9 cellular contexts compared by ENCODE assay signal in the genomic region with DNA sequence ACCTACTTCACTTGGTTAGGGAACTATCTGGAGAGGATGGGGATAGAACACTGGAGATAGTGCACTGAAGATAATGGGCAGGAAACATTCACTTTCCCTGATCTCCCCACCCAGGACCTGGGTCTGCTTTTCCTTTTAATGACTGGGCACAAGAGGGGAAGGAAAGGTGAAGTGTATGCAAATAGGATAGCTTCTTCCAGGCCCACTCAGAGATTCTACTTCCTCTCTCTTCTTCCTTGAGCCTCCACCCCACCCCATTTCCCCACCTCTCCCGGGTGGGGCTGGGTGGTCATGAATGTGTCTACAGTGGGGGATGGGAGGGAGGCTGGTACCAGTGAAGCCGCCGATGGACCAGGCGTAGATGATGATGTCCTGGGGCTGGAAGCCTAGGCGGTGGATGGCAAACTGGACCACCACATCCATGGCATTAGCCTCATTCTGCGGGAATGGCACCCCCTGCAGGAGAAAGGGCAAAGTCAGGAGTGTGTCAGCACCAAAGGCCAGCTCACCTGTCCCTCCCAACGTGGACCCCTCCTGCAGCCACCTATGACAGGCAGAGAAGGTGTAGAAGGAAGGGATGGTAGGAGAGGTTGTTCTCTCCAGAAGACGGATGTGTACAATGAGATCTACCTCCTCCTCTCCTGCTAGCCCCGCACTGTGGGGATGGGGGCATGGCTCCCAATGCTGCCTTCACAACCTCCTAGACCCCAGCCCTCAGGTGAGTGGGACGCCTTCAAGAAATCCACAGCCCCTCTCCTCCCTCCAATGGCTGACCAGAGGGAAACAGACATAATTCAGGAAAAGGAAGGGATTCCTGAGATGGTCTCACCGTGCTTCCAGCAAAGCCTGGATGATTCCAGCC. TPM values are rescaled to one million over a fixed set of nuclear protein-coding genes. Genes with fewer than 3 reads are reported as not detected.
DNase-seq lines count a peak whose midpoint lies in the region; FAIRE-seq and TF ChIP-seq lines count a peak whose summit lies in the region.
"Had no signal": no experiment of that assay in that cellular context is flagged by ENCODE, and none has a peak within 500 bp of the region (broad histone marks: within the 10 kb centered on the region; RNA-seq: fewer than 3 reads in every experiment).

No MANE protein-coding gene starts in this region.

- H3K14ac ChIP-seq in H1 (ENCODE audit: insufficient read length): no peak overlapping the region

- CTCF ChIA-PET in H1 (lab: Charles Lee; ENCODE audit: partially characterized antibody): interaction anchor here (0.6 to 5.8 kb wide), 43 partner anchors 8 to 234 kb away, joined by 3 to 26 read pairs (median 4); a partner anchor contains a TSS

- WGBS in H1 (ENCODE audit: extremely low coverage in 1 of 2, insufficient coverage in 1 of 2, insufficient read length in 1 of 2, insufficient replicate concordance in 2 of 2, low coverage in 1 of 2, low lambda C conversion rate in 2 of 2, missing lambda C conversion rate in 1 of 2), 2 experiments: 80% methylated on average over 11 of the region's 11 CpGs; no CpG with 5 or more reads in 1 of the 2 experiments

- H4K5ac ChIP-seq in H1 (ENCODE audit: insufficient read length, low read depth, low read length): no peak overlapping the region

- H3K36me3 ChIP-seq in H1 (ENCODE audit: control insufficient read depth in 2 of 4, insufficient read depth in 4 of 4, low read length in 3 of 4): peaks cover 3 to 26% (median 17%) of the 10 kb centered on the region in 4 experiments; a peak in 5 of 8 replicates

- no peaks in the 10 kb centered on the region for H3K9me3 ChIP-seq in H1 (ENCODE audit: insufficient read depth in 2 of 2, low read depth in 1 of 2, low read length in 1 of 2)

- no peak overlapping the region for H2BK12ac ChIP-seq in H1 (ENCODE audit: low read depth, low read length)

- no peak overlapping the region for H3K9ac ChIP-seq in H1 (replicated peaks in 1 of 4; ENCODE audit: extremely low read depth in 1 of 4, low read depth in 3 of 4, low read length in 3 of 4)

- DNase-seq in activated CD4-positive, alpha-beta T cell treated with anti-CD3 and anti-CD28 coated beads for 48 hours: peak; percentile 24
- no peak for DNase-seq in activated CD4-positive, alpha-beta T cell treated with anti-CD3 and anti-CD28 coated beads for 4 hours
- no peak for DNase-seq in NB4 (ENCODE audit: low read depth)
- DNase-seq in H1 (ENCODE audit: low read depth in 1 of 2, low spot score in 2 of 2): peak in 1 of 2 experiments; percentile 81
- DNase-seq in retinal pigment epithelial cell (ENCODE audit: low read depth): no peak
- no peak for DNase-seq in NCI-H345 treated with DMSO at 0.1 percent for 48 hours (lab: John Stamatoyannopoulos, UW; ENCODE audit: unreplicated experiment)
- no peak for DNase-seq in COLO829 (ENCODE audit: low spot score)
- no peak for DNase-seq in A172 (ENCODE audit: low spot score)
- DNase-seq: activated B cell treated with CpG ODN at 0.5 μM for 24 hours had no signal

- H3K18ac ChIP-seq in H1 (ENCODE audit: extremely low read depth, low read length): no peak overlapping the region

- POLR2A ChIA-PET in H1 (lab: Charles Lee; ENCODE audit: partially characterized antibody): interaction anchor here (0.8 to 6.6 kb wide), 7 partner anchors 10 to 75 kb away, joined by 3 to 33 read pairs (median 6); a partner anchor contains a TSS

- peaks cover 0 to 1% (median 0%) of the 10 kb centered on the region in 4 experiments; a peak in 2 of 7 replicates for H3K4me1 ChIP-seq in H1 (replicated peaks in 1 of 4; ENCODE audit: control insufficient read depth in 3 of 4, insufficient read depth in 4 of 4, low read length in 3 of 4)

- H3K56ac ChIP-seq in H1 (replicated peaks; ENCODE audit: insufficient read length, low read depth, low read length): no peak overlapping the region

- no peak for FAIRE-seq in H1 (lab: Jason Lieb, UNC)

- H2AFZ ChIP-seq in H1 (ENCODE audit: low read length): no peak overlapping the region

- TF ChIP-seq EP300 in H1 (IDR thresholded peaks at IDR 0.05; ENCODE audit: borderline replicate concordance in 1 of 2, low read depth in 2 of 2, low read length in 2 of 2): no peak

- H3K79me2 ChIP-seq in H1 (ENCODE audit: control insufficient read depth in 1 of 2, insufficient read depth in 2 of 2, low read length in 2 of 2): no peaks in the 10 kb centered on the region

- no peak overlapping the region for H2BK15ac ChIP-seq in H1 (ENCODE audit: low read length)

- H3K23ac ChIP-seq in H1 (ENCODE audit: insufficient read length): no peak overlapping the region

- TF ChIP-seq POLR2A in NB4 (IDR thresholded peaks at IDR 0.05; ENCODE audit: extremely low read depth, insufficient read length) (no peak), H1 (IDR thresholded peaks at IDR 0.05; ENCODE audit: control extremely low read depth in 1 of 2, low read depth in 2 of 2, low read length in 2 of 2) (no peak)

- H2BK5ac ChIP-seq in H1 (ENCODE audit: low read depth, low read length): no peak overlapping the region

- no peaks in the 10 kb centered on the region for H3K79me1 ChIP-seq in H1 (ENCODE audit: low read depth, low read length)

- H3K4me2 ChIP-seq in H1 (ENCODE audit: insufficient read depth in 1 of 2, low read depth in 2 of 2, low read length in 2 of 2): no peak overlapping the region

- H3K27ac ChIP-seq in H1 (ENCODE audit: low read depth, low read length): no peak overlapping the region

- H3K27me3 ChIP-seq in H1 (replicated peaks in 1 of 4; ENCODE audit: control insufficient read depth in 3 of 4, extremely low read depth in 1 of 4, insufficient read depth in 3 of 4, low read length in 3 of 4): no peaks in the 10 kb centered on the region; a peak in 1 of 7 replicates

- no peak overlapping the region for H2AK5ac ChIP-seq in H1 (ENCODE audit: low read depth, low read length)

- H2BK20ac ChIP-seq in H1 (ENCODE audit: low read length): no peak overlapping the region

- TF ChIP-seq CTCF in NB4 (IDR thresholded peaks at IDR 0.05; ENCODE audit: low read depth, low read length): peak; percentile 60
- peak; percentile 58 to 88 (median 83) for TF ChIP-seq CTCF in H1 (IDR thresholded peaks at IDR 0.05; ENCODE audit: control extremely low read depth in 1 of 3, insufficient read depth in 1 of 3, low read depth in 1 of 3, low read length in 3 of 3)
- peak; percentile 55 for TF ChIP-seq CTCF in retinal pigment epithelial cell (conservative IDR thresholded peaks at IDR 0.05; ENCODE audit: low read depth, low read length)

- H3K23me2 ChIP-seq in H1 (ENCODE audit: low read depth, low read length): no peaks in the 10 kb centered on the region

- no peaks in the 10 kb centered on the region for H4K20me1 ChIP-seq in H1 (replicated peaks in 1 of 2; ENCODE audit: control insufficient read depth in 1 of 2, insufficient read depth in 2 of 2, low read length in 2 of 2)

- peak; percentile 50 to 61 for TF ChIP-seq RAD21 in H1 (IDR thresholded peaks at IDR 0.05 in 1 of 2, conservative IDR thresholded peaks at IDR 0.05 in 1 of 2; ENCODE audit: low read depth in 2 of 2, low read length in 2 of 2)

- H4K8ac ChIP-seq in H1 (ENCODE audit: extremely low read depth, insufficient read depth, low read length): no peak overlapping the region

- H3K4me3 ChIP-seq in NB4 (ENCODE audit: low read depth, low read length) (no peak overlapping the region), H1 (ENCODE audit: extremely low read depth in 1 of 4, insufficient read depth in 2 of 4, low read depth in 3 of 4, low read length in 4 of 4) (no peak overlapping the region), retinal pigment epithelial cell (ENCODE audit: low read length) (no peak overlapping the region)

- H3K4ac ChIP-seq in H1 (replicated peaks; ENCODE audit: insufficient read length, low read depth, low read length): no peak overlapping the region

- H2BK120ac ChIP-seq in H1 (replicated peaks; ENCODE audit: low read depth, low read length): no peak overlapping the region

- H4K91ac ChIP-seq in H1 (replicated peaks; ENCODE audit: insufficient read length, low read length): no peak overlapping the region

RNA-seq across cellular contexts. Expression of a gene that starts 8.6 kb away (rescaled TPM):
- total RNA-seq in H1 (2021; fragmentation: NEBNext Ultra II Directional; extraction: Animal tissue kit (Norgen Biotek cat#: 25700)): 1.1 and 1.2 TPM in 2 replicates
- polyA plus RNA-seq in H1 (2011; rRNA removed): 1.8 and 2.1 TPM in 2 replicates
- 0.96 TPM for polyA plus RNA-seq in H1 (2011; cell fraction: cytosol; rRNA removed)
- polyA plus RNA-seq in H1 (2011; cell fraction: nucleus; rRNA removed): 2.7 TPM
- 0.84 to 1.8 TPM (median 0.92 TPM) in 4 replicates for polyA plus RNA-seq in H1 (2012, experiment 1 of 2)
- polyA plus RNA-seq in H1 (2012, experiment 2 of 2): 1.0 TPM
- polyA plus RNA-seq in H1 (2013, experiment 1 of 2): 1.4 TPM
- polyA plus RNA-seq in H1 (2013, experiment 2 of 2): 2.1 TPM
- polyA minus RNA-seq in H1 (2011; rRNA and poly(A)+ RNA removed): 0.76 TPM in 1 of 2 replicates, not detected in the other
- polyA minus RNA-seq in H1 (2011; cell fraction: cytosol; rRNA and poly(A)+ RNA removed): not detected
- not detected for polyA minus RNA-seq in H1 (2011; cell fraction: nucleus; rRNA and poly(A)+ RNA removed)
- not detected in 2 replicates for total RNA-seq in A172 (2014; rRNA removed; shearing (Covaris generic))

RNA-seq across cellular contexts. Expression of a gene that starts 13.6 kb away (rescaled TPM):
- total RNA-seq in H1 (2021; fragmentation: NEBNext Ultra II Directional; extraction: Animal tissue kit (Norgen Biotek cat#: 25700)): 29.3 and 32.9 TPM in 2 replicates
- polyA plus RNA-seq in H1 (2011; rRNA removed): 40.2 and 49.6 TPM in 2 replicates
- polyA plus RNA-seq in H1 (2011; cell fraction: cytosol; rRNA removed): 44.5 TPM
- polyA plus RNA-seq in H1 (2011; cell fraction: nucleus; rRNA removed): 118 TPM
- 30.0 to 39.1 TPM (median 34.8 TPM) in 4 replicates for polyA plus RNA-seq in H1 (2012, experiment 1 of 2)
- polyA plus RNA-seq in H1 (2012, experiment 2 of 2): 31.0 TPM
- 49.6 TPM for polyA plus RNA-seq in H1 (2013, experiment 1 of 2)
- polyA plus RNA-seq in H1 (2013, experiment 2 of 2): 52.0 TPM
- 37.1 and 47.6 TPM in 2 replicates for polyA minus RNA-seq in H1 (2011; rRNA and poly(A)+ RNA removed)
- 21.5 TPM for polyA minus RNA-seq in H1 (2011; cell fraction: cytosol; rRNA and poly(A)+ RNA removed)
- 23.7 TPM for polyA minus RNA-seq in H1 (2011; cell fraction: nucleus; rRNA and poly(A)+ RNA removed)
- 38.5 and 40.9 TPM in 2 replicates for total RNA-seq in A172 (2014; rRNA removed; shearing (Covaris generic))

RNA-seq across cellular contexts. Expression of a gene that starts 17.2 kb away (rescaled TPM):
- not detected in 2 replicates for total RNA-seq in H1 (2021; fragmentation: NEBNext Ultra II Directional; extraction: Animal tissue kit (Norgen Biotek cat#: 25700))
- polyA plus RNA-seq in H1 (2011; rRNA removed): not detected in 2 replicates
- not detected for polyA plus RNA-seq in H1 (2011; cell fraction: cytosol; rRNA removed)
- polyA plus RNA-seq in H1 (2011; cell fraction: nucleus; rRNA removed): not detected
- polyA plus RNA-seq in H1 (2012, experiment 1 of 2): not detected in 4 replicates
- not detected for polyA plus RNA-seq in H1 (2012, experiment 2 of 2)
- not detected for polyA plus RNA-seq in H1 (2013, experiment 1 of 2)
- not detected for polyA plus RNA-seq in H1 (2013, experiment 2 of 2)
- polyA minus RNA-seq in H1 (2011; rRNA and poly(A)+ RNA removed): not detected in 2 replicates
- not detected for polyA minus RNA-seq in H1 (2011; cell fraction: cytosol; rRNA and poly(A)+ RNA removed)
- not detected for polyA minus RNA-seq in H1 (2011; cell fraction: nucleus; rRNA and poly(A)+ RNA removed)
- total RNA-seq in A172 (2014; rRNA removed; shearing (Covaris generic)): not detected in 2 replicates
- total RNA-seq: activated B cell treated with CpG ODN at 0.5 μM for 24 hours had no signal

RNA-seq across cellular contexts. Expression of a gene that starts 19.7 kb away (rescaled TPM):
- total RNA-seq in H1 (2021; fragmentation: NEBNext Ultra II Directional; extraction: Animal tissue kit (Norgen Biotek cat#: 25700)): 12.1 and 12.6 TPM in 2 replicates
- 9.5 and 10.6 TPM in 2 replicates for polyA plus RNA-seq in H1 (2011; rRNA removed)
- polyA plus RNA-seq in H1 (2011; cell fraction: cytosol; rRNA removed): 11.8 TPM
- 58.4 TPM for polyA plus RNA-seq in H1 (2011; cell fraction: nucleus; rRNA removed)
- 26.2 to 31.0 TPM (median 28.3 TPM) in 4 replicates for polyA plus RNA-seq in H1 (2012, experiment 1 of 2)
- polyA plus RNA-seq in H1 (2012, experiment 2 of 2): 7.3 TPM
- 12.1 TPM for polyA plus RNA-seq in H1 (2013, experiment 1 of 2)
- 11.7 TPM for polyA plus RNA-seq in H1 (2013, experiment 2 of 2)
- 6.1 and 9.5 TPM in 2 replicates for polyA minus RNA-seq in H1 (2011; rRNA and poly(A)+ RNA removed)
- polyA minus RNA-seq in H1 (2011; cell fraction: cytosol; rRNA and poly(A)+ RNA removed): 4.4 TPM
- 7.0 TPM for polyA minus RNA-seq in H1 (2011; cell fraction: nucleus; rRNA and poly(A)+ RNA removed)
- total RNA-seq in A172 (2014; rRNA removed; shearing (Covaris generic)): 1.2 and 2.0 TPM in 2 replicates

RNA-seq across cellular contexts. Expression of a gene that starts 23.6 kb away (rescaled TPM):
- total RNA-seq in H1 (2021; fragmentation: NEBNext Ultra II Directional; extraction: Animal tissue kit (Norgen Biotek cat#: 25700)): 192 and 208 TPM in 2 replicates
- polyA plus RNA-seq in H1 (2011; rRNA removed): 147 and 169 TPM in 2 replicates
- 96.0 TPM for polyA plus RNA-seq in H1 (2011; cell fraction: cytosol; rRNA removed)
- polyA plus RNA-seq in H1 (2011; cell fraction: nucleus; rRNA removed): 148 TPM
- 251 to 320 TPM (median 301 TPM) in 4 replicates for polyA plus RNA-seq in H1 (2012, experiment 1 of 2)
- 316 TPM for polyA plus RNA-seq in H1 (2012, experiment 2 of 2)
- polyA plus RNA-seq in H1 (2013, experiment 1 of 2): 228 TPM
- 232 TPM for polyA plus RNA-seq in H1 (2013, experiment 2 of 2)
- polyA minus RNA-seq in H1 (2011; rRNA and poly(A)+ RNA removed): 114 and 130 TPM in 2 replicates
- 56.7 TPM for polyA minus RNA-seq in H1 (2011; cell fraction: cytosol; rRNA and poly(A)+ RNA removed)
- 46.4 TPM for polyA minus RNA-seq in H1 (2011; cell fraction: nucleus; rRNA and poly(A)+ RNA removed)
- total RNA-seq in A172 (2014; rRNA removed; shearing (Covaris generic)): 263 and 282 TPM in 2 replicates
